8 cellular contexts compared by ENCODE assay signal in the genomic region with DNA sequence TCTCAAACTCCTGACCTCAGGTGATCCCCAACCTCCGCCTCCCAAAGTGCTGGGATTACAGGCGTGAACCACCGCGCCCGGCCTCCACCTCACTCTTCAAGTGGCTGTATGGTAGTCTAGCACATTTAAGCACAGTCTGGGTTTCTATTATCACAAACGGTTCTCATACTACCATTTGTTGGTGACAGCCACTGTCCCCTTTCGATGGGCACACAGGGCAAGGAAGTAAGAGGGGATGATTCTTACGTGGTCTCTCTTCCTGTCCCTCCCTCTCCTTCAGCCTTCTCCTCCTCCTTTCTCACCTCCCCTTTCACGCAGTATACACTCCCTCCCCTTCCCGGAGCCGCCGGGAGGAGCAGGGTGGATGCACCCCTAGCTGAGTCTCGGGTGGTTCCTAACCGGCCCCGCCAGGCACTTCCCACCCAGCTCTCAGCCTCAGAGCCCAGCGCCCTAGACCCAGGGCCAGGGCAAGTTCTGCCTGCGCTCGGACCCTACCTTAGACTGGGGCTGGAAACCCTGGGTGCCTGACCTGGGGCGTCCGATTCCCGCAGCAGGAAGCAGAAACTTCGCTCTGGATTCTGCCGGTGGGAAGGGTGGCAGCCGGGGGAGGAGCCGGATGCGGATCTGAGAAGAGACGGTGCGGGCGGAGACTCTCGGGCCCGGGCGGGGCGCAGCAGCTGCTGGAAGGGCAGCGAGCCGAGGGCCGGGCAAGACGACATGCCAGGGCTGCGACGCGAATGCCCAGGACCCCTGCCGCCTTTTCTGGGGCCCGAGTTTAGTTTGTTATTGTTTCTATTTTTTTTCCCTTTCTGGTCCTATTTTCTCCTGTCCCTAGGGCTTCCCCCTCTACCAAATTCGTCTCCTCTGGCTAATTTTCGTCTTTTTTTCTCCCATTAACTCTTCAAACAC. TPM values are rescaled to one million over a fixed set of nuclear protein-coding genes. Genes with fewer than 3 reads are reported as not detected.
A peak's percentile ranks its signal among the peaks of the same experiment; 100 is the strongest.
DNase-seq lines count a peak whose midpoint lies in the region; ATAC-seq and TF ChIP-seq lines count a peak whose summit lies in the region.

A gene (minus strand): TSS at position 626 of the 909 bp plus-strand sequence. CDS start 5,062 bp downstream, outside the sequence.

- intact Hi-C loops in dorsolateral prefrontal cortex (cut with DNase I), result loop anchor here (1.0 to 5.0 kb wide), 5 partner anchors 42 to 269 kb away; a partner anchor contains a TSS

- peak in 1 of 2 donors; percentile 46 for TF ChIP-seq RAD21 in liver (IDR thresholded peaks at IDR 0.05)

- CTCF ChIA-PET in BJ (lab: Yijun Ruan, JAX), result interaction anchor here (0.7 to 3.8 kb wide), 11 partner anchors 9 to 197 kb away, joined by 3 to 25 read pairs (median 11); a partner anchor contains a TSS

- H3K4me3 ChIP-seq in BJ (ENCODE audit: low read depth, low read length) (peak within 1 kb of the TSS; percentile 67), dorsolateral prefrontal cortex (peak within 1 kb of the TSS; percentile 53 to 96 (median 84)), liver (ENCODE audit: low read depth in 1 of 3, low read length in 3 of 3) (peak within 1 kb of the TSS; percentile 71 to 76 (median 75))

- H3K4me1 ChIP-seq in liver (ENCODE audit: control insufficient read depth in 4 of 4, insufficient read depth in 4 of 4, low read length in 3 of 4), result peaks cover 0 to 14% (median 8%) of the 10 kb centered on the region in 4 donors

- TF ChIP-seq CTCF in BJ (IDR thresholded peaks at IDR 0.05; ENCODE audit: insufficient read depth, low read depth, low read length) (no peak), dorsolateral prefrontal cortex (IDR thresholded peaks at IDR 0.05 in 54 of 56, conservative IDR thresholded peaks at IDR 0.05 in 2 of 56; ENCODE audit: low read depth in 1 of 56, partially characterized antibody in 56 of 56) (peak in 9 of 56 donors; percentile 12 to 43 (median 32)), liver (IDR thresholded peaks at IDR 0.05; ENCODE audit: low read depth, low read length, missing input control) (no peak)

- H3K9me3 ChIP-seq in liver (ENCODE audit: control insufficient read depth in 4 of 4, low read length in 3 of 4), result no peaks in the 10 kb centered on the region

- POLR2A ChIA-PET in BJ (lab: Charles Lee), result no interaction called here

- H3K36me3 ChIP-seq in BJ (ENCODE audit: control insufficient read depth, insufficient read depth, low read length) (no peaks in the 10 kb centered on the region; the same call in 1 of the 2 replicates), liver (ENCODE audit: control insufficient read depth in 4 of 4, insufficient read depth in 3 of 4, low read depth in 1 of 4, low read length in 3 of 4) (peaks cover 0 to 2% (median 2%) of the 10 kb centered on the region in 4 donors)

- DNase-seq in BJ (ENCODE audit: low read depth) (peak; percentile 34), NCI-H748 treated with DMSO at 0.1 percent for 48 hours (lab: John Stamatoyannopoulos, UW) (peak; percentile 65), dorsolateral prefrontal cortex (peak; percentile 63 to 86 (median 78))
- DNase-seq in activated CD4-positive, alpha-beta T cell treated with anti-CD3 and anti-CD28 coated beads, Interleukin-2, amount 50 U/mL, for 48 hours, result peak; percentile 82 to 88
- DNase-seq in stimulated activated CD4-positive, alpha-beta T cell treated with anti-CD3 and anti-CD28 coated beads, Interleukin-2, amount 100 ng/mL, for 48 hours, result peak; percentile 71 to 75

- peak within 1 kb of the TSS; percentile 60 to 77 for H3K9ac ChIP-seq in liver (ENCODE audit: low read depth in 1 of 2, low read length in 2 of 2)

- H3K27ac ChIP-seq in dorsolateral prefrontal cortex (peak within 1 kb of the TSS; percentile 44 to 96 (median 88)), liver (ENCODE audit: low read depth in 1 of 2, low read length in 2 of 2) (peak within 1 kb of the TSS; percentile 78 to 92)

- no peaks in the 10 kb centered on the region for H3K27me3 ChIP-seq in BJ (ENCODE audit: control insufficient read depth, insufficient read depth, low read length)
- H3K27me3 ChIP-seq in dorsolateral prefrontal cortex, result no peaks in the 10 kb centered on the region
- no peaks in the 10 kb centered on the region for H3K27me3 ChIP-seq in liver (ENCODE audit: control insufficient read depth in 4 of 4, insufficient read depth in 4 of 4, low read length in 3 of 4)

- ATAC-seq in GM19324 (IDR thresholded peaks at IDR 0.05; ENCODE audit: low FRiP score, unreplicated experiment), result peak; percentile 77
- peak; percentile 40 for ATAC-seq in HG03565 (IDR thresholded peaks at IDR 0.05; ENCODE audit: unreplicated experiment)

- WGBS in liver, result under 1% methylated on average over 44 of the region's 44 CpGs

TF ChIP-seq in liver, 16 proteins besides CTCF, POLR2A, EP300 and RAD21:
- TF ChIP-seq, protein P1, sequence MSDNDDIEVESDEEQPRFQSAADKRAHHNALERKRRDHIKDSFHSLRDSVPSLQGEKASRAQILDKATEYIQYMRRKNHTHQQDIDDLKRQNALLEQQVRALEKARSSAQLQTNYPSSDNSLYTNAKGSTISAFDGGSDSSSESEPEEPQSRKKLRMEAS (IDR thresholded peaks at IDR 0.05), result peak; percentile 37
- TF ChIP-seq JUND (IDR thresholded peaks at IDR 0.05) (peak in 1 of 2 donors; percentile 32), TAF1 (conservative IDR thresholded peaks at IDR 0.05) (peak; percentile 69), FOXA1 (IDR thresholded peaks at IDR 0.05) (no peak), NR2F2 (IDR thresholded peaks at IDR 0.05) (no peak), GABPA (IDR thresholded peaks at IDR 0.05 in 1 of 2, conservative IDR thresholded peaks at IDR 0.05 in 1 of 2) (peak; percentile 37 to 85), SP1 (IDR thresholded peaks at IDR 0.05) (peak; percentile 53), RXRA (IDR thresholded peaks at IDR 0.05) (peak in 1 of 2 donors; percentile 45), YY1 (IDR thresholded peaks at IDR 0.05) (peak; percentile 76), HNF4A (conservative IDR thresholded peaks at IDR 0.05) (no peak)
- TF ChIP-seq, protein P2, sequence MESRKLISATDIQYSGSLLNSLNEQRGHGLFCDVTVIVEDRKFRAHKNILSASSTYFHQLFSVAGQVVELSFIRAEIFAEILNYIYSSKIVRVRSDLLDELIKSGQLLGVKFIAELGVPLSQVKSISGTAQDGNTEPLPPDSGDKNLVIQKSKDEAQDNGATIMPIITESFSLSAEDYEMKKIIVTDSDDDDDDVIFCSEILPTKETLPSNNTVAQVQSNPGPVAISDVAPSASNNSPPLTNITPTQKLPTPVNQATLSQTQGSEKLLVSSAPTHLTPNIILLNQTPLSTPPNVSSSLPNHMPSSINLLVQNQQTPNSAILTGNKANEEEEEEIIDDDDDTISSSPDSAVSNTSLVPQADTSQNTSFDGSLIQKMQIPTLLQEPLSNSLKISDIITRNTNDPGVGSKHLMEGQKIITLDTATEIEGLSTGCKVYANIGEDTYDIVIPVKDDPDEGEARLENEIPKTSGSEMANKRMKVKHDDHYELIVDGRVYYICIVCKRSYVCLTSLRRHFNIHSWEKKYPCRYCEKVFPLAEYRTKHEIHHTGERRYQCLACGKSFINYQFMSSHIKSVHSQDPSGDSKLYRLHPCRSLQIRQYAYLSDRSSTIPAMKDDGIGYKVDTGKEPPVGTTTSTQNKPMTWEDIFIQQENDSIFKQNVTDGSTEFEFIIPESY (IDR thresholded peaks at IDR 0.05), result no peak
- TF ChIP-seq, protein P3, sequence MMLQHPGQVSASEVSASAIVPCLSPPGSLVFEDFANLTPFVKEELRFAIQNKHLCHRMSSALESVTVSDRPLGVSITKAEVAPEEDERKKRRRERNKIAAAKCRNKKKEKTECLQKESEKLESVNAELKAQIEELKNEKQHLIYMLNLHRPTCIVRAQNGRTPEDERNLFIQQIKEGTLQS (IDR thresholded peaks at IDR 0.05), result no peak

RNA-seq across cellular contexts. Expression of the gene that starts here (rescaled TPM):
- 12.2 and 12.7 TPM in 2 replicates for polyA plus RNA-seq in BJ (2011; rRNA removed)
- 15.1 and 21.1 TPM in 2 replicates for polyA minus RNA-seq in BJ (2011; rRNA and poly(A)+ RNA removed)
- 10 to 100 TPM in 116 of 120 experiments, 1 to 10 TPM in 4; 7.8 to 36.4 (median 17.7) TPM for total RNA-seq in dorsolateral prefrontal cortex
- total RNA-seq in liver, result 10 to 100 TPM in 1 of 2 donors, 1 to 10 TPM in 1; 8.7 to 20.7 TPM
- 1 to 10 TPM; 3.9 to 6.5 TPM for polyA plus RNA-seq in liver

Comparison
In these comparisons a context has a peak if more than half of its experiments do, and no peak if none do; other contexts are left out.
1. Peak in every context shown above with its lines: DNase-seq, ATAC-seq, H3K4me3 ChIP-seq and H3K27ac ChIP-seq.
2. DNase-seq: peak in every context shown above with its lines; median percentile 85 in activated CD4-positive, alpha-beta T cell treated with anti-CD3 and anti-CD28 coated beads, Interleukin-2, amount 50 U/mL, for 48 hours; 78 in dorsolateral prefrontal cortex; 73 in stimulated activated CD4-positive, alpha-beta T cell treated with anti-CD3 and anti-CD28 coated beads, Interleukin-2, amount 100 ng/mL, for 48 hours; 65 in NCI-H748 treated with DMSO at 0.1 percent for 48 hours; 34 in BJ.